ENCODE assay signal across 23 cellular contexts in the genomic region with DNA sequence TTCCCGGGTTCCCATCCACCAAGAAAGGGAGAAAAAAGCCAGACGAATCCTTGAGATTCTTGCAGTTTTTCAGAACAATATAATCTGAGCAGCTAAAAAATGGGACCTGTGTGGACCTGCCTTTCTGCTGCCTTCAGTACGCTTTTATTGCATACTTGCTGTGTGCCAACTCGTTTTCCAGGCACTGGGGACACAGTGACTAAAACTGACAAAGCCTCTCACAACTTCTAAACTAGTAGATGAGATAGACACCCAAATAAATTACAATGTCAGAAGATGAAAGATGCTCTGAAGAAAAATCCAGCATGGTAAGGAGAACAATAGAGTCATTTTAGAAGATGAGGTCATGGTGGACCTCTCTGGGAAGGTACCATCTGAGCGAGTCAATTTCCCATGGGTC.
"Had no signal": no experiment of that assay in that cellular context is flagged by ENCODE, and none has a peak within 500 bp of the region (broad histone marks: within the 10 kb centered on the region; RNA-seq: fewer than 3 reads in every experiment).

No MANE protein-coding gene starts in this region.

- ATAC-seq: K562, Panc1, SK-N-SH treated with all-trans-retinoic acid at 6 μM for 48 hours had no signal

- FAIRE-seq: HTR-8/SVneo, K562 had no signal

- DNase-seq: Kasumi-1, MM.1S, NCI-H1092 treated with DMSO at 0.1 percent for 48 hours, NCI-H1436, NCI-H187, NCI-H2029, NCI-H2081 treated with DMSO at 0.1 percent for 48 hours, NCI-H2171, NCI-H226, NCI-H446, NCI-H510A, NCI-H524 treated with DMSO at 0.1 percent for 48 hours, NCI-H69, NCI-H774, SHP77, SJCRH30 had no signal

- H3K27me3 ChIP-seq: SJCRH30 had no signal

- H3K27ac ChIP-seq: KMS-11, RWPE1, SJCRH30 had no signal

- H3K9me3 ChIP-seq: SJCRH30 had no signal

- H3K4me2 ChIP-seq: KMS-11 had no signal

- H3K36me3 ChIP-seq: SJCRH30 had no signal

- H3K4me1 ChIP-seq: SJCRH30 had no signal

- H3K4me1 Mint-ChIP-seq: IgD-negative memory B cell had no signal

- H3K36me3 Mint-ChIP-seq: IgD-negative memory B cell had no signal

- H3K4me3 Mint-ChIP-seq: IgD-negative memory B cell had no signal

- H3K27ac Mint-ChIP-seq: IgD-negative memory B cell had no signal

- H3K27me3 Mint-ChIP-seq: IgD-negative memory B cell had no signal

- H3K9ac ChIP-seq: KMS-11 had no signal

- H3K4me3 ChIP-seq: K562, SJCRH30 had no signal
